8 cellular contexts compared by ENCODE assay signal in the genomic region with DNA sequence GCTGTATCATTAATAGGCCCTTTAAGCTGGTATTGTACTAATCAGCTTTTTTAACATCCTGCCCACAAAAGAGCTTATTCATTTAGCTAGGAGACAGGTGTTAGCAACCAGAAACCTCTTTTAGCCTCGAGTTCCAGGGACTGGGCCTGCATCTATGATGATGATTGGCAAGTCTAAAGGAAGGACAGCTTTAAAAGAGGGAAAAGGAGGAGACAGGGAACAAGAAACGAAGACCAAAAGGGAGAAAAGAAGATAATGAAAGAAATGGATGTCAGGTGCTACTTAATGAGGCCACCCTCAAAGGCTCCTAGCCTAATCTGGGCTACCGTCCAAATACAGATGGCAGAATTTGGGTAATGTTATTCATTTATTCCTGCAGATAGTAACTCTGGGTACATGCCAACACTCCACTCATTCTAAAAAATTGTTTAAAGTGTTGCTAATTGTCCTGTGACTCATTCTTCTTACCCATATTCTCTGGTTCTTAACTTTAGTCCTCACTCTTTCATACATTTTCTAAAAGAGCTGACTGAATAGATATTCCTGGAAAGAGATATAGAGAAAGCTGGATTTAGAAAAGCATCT. TPM values are rescaled to one million over a fixed set of nuclear protein-coding genes. Genes with fewer than 3 reads are reported as not detected.
DNase-seq lines count a peak whose midpoint lies in the region; ATAC-seq, FAIRE-seq and TF ChIP-seq lines count a peak whose summit lies in the region.
"Had no signal": no experiment of that assay in that cellular context is flagged by ENCODE, and none has a peak within 500 bp of the region (broad histone marks: within the 10 kb centered on the region; RNA-seq: fewer than 3 reads in every experiment).

No MANE protein-coding gene starts in this region.

- H3K36me3 Mint-ChIP-seq in astrocyte (ENCODE audit: low read depth, unreplicated experiment) (no peaks in the 10 kb centered on the region), natural killer cell (no peaks in the 10 kb centered on the region)

- H3K79me2 ChIP-seq in astrocyte (ENCODE audit: insufficient read depth, low read length), result peaks cover 82% of the 10 kb centered on the region

- H3K4me3 Mint-ChIP-seq in astrocyte (ENCODE audit: unreplicated experiment) (no peak overlapping the region), natural killer cell (peak overlapping the region; percentile 14)
- H3K4me3 Mint-ChIP-seq: nephron had no signal

- peak overlapping the region; percentile 13 for H3K9ac ChIP-seq in astrocyte (ENCODE audit: low read length)

- FAIRE-seq in astrocyte (lab: Jason Lieb, UNC), result peak; percentile 13

- TF ChIP-seq CTCF in astrocyte (IDR thresholded peaks at IDR 0.05; ENCODE audit: insufficient read depth, low read depth, low read length) (no peak), natural killer cell (IDR thresholded peaks at IDR 0.05) (no peak)

- DNase-seq in GM04503 (ENCODE audit: low read depth) (peak; percentile 61), NCI-H1694 (lab: John Stamatoyannopoulos, UW) (peak; percentile 63), astrocyte (ENCODE audit: low read depth) (peak; percentile 87), natural killer cell (no peak), H7 (no peak), NCI-H510A treated with DMSO at 0.1 percent for 48 hours (lab: John Stamatoyannopoulos, UW) (no peak)

- H3K9me3 Mint-ChIP-seq in astrocyte (ENCODE audit: unreplicated experiment) (no peaks in the 10 kb centered on the region), natural killer cell (no peaks in the 10 kb centered on the region)
- H3K9me3 Mint-ChIP-seq: nephron had no signal

- peak overlapping the region; percentile 68 for H3K4me2 ChIP-seq in astrocyte (ENCODE audit: low read length)

- H3K27ac Mint-ChIP-seq in astrocyte (ENCODE audit: unreplicated experiment) (no peak overlapping the region), natural killer cell (peak overlapping the region; percentile 21 to 27)
- H3K27ac Mint-ChIP-seq: nephron had no signal

- peaks cover 33% of the 10 kb centered on the region for H3K4me1 ChIP-seq in astrocyte (ENCODE audit: insufficient read depth, low read length)

- intact Hi-C loops in natural killer cell (cut with micrococcal nuclease), result no loop called here

- peaks cover 16% of the 10 kb centered on the region for H4K20me1 ChIP-seq in astrocyte (ENCODE audit: insufficient read depth, low read length)

- H3K36me3 ChIP-seq in astrocyte (ENCODE audit: insufficient read depth, low read length), result no peaks in the 10 kb centered on the region
- H3K36me3 ChIP-seq in H7 (replicated peaks; ENCODE audit: control insufficient read depth, insufficient read depth, low read length), result no peaks in the 10 kb centered on the region

- H3K27me3 Mint-ChIP-seq in astrocyte (ENCODE audit: low read depth, unreplicated experiment), result no peaks in the 10 kb centered on the region
- H3K27me3 Mint-ChIP-seq in natural killer cell (ENCODE audit: low read depth in 2 of 2), result no peaks in the 10 kb centered on the region

- peak overlapping the region; percentile 48 for H3K27ac ChIP-seq in astrocyte (ENCODE audit: low read depth, low read length)

- no peaks in the 10 kb centered on the region for H3K9me3 ChIP-seq in astrocyte (ENCODE audit: insufficient read depth, low read depth, low read length)

- H3K4me3 ChIP-seq in astrocyte (ENCODE audit: insufficient read depth, low read depth, low read length), result peak overlapping the region; percentile 26
- no peak overlapping the region for H3K4me3 ChIP-seq in H7 (ENCODE audit: insufficient read depth, low read depth, low read length)

- ATAC-seq in natural killer cell (peak; percentile 29 to 57 (median 52)), HG03159 (IDR thresholded peaks at IDR 0.05; ENCODE audit: unreplicated experiment) (no peak)

- no peak overlapping the region for H2AFZ ChIP-seq in astrocyte (ENCODE audit: low read depth, low read length)

- H3K4me1 Mint-ChIP-seq in astrocyte (ENCODE audit: low read depth, unreplicated experiment) (peaks cover 25% of the 10 kb centered on the region), natural killer cell (peaks cover 38 to 53% of the 10 kb centered on the region in 2 donors)

- no peaks in the 10 kb centered on the region for H3K27me3 ChIP-seq in astrocyte (ENCODE audit: insufficient read depth, low read length)
- H3K27me3 ChIP-seq in H7 (ENCODE audit: control insufficient read depth, insufficient read depth, low read length), result no peaks in the 10 kb centered on the region

RNA-seq across cellular contexts. Expression of a gene that starts 18.7 kb away (rescaled TPM):
- total RNA-seq in astrocyte, result 9.5 and 11.1 TPM in 2 replicates
- total RNA-seq in natural killer cell, result 10 to 100 TPM; 50.0 to 86.6 (median 75.9) TPM
- 25.5 and 29.9 TPM in 2 replicates for total RNA-seq in H7 (2014; rRNA removed; shearing (Covaris generic))

RNA-seq across cellular contexts. Expression of a gene that starts 37.5 kb away (rescaled TPM):
- total RNA-seq in astrocyte (12.4 and 14.0 TPM in 2 replicates), natural killer cell (10 to 100 TPM; 15.4 to 27.0 (median 22.7) TPM)
- total RNA-seq in H7 (2014; rRNA removed; shearing (Covaris generic)), result 8.0 and 8.6 TPM in 2 replicates

RNA-seq across cellular contexts. Expression of a gene that starts 39.2 kb away (rescaled TPM):
- not detected in 2 replicates for total RNA-seq in astrocyte
- not detected for total RNA-seq in natural killer cell
- 0.55 TPM in 1 of 2 replicates, not detected in the other for total RNA-seq in H7 (2014; rRNA removed; shearing (Covaris generic))

RNA-seq across cellular contexts. Expression of a gene that starts 59.9 kb away (rescaled TPM):
- total RNA-seq in astrocyte, result 18.1 and 19.8 TPM in 2 replicates
- total RNA-seq in natural killer cell, result 1 to 10 TPM; 4.0 to 7.9 (median 6.1) TPM
- total RNA-seq in H7 (2014; rRNA removed; shearing (Covaris generic)), result 61.7 and 70.6 TPM in 2 replicates

Comparison
In these comparisons a context has a peak if more than half of its experiments do, and no peak if none do; other contexts are left out.
1. DNase-seq: peak in GM04503 (single experiment), NCI-H1694 (single experiment) and astrocyte (single experiment); none in natural killer cell (single experiment), H7 (single experiment) and NCI-H510A treated with DMSO at 0.1 percent for 48 hours (single experiment).